In genomic region chr11:44324787-44325525, GRCh38 we compare ENCODE assay signal across 1 cellular context.
TF ChIP-seq lines count a peak whose summit lies in the region.

No MANE protein-coding gene starts in this region.

TF ChIP-seq in K562, 482 proteins besides CTCF, POLR2A, EP300 and RAD21 (continued from another document):
- TF ChIP-seq, protein P1, sequence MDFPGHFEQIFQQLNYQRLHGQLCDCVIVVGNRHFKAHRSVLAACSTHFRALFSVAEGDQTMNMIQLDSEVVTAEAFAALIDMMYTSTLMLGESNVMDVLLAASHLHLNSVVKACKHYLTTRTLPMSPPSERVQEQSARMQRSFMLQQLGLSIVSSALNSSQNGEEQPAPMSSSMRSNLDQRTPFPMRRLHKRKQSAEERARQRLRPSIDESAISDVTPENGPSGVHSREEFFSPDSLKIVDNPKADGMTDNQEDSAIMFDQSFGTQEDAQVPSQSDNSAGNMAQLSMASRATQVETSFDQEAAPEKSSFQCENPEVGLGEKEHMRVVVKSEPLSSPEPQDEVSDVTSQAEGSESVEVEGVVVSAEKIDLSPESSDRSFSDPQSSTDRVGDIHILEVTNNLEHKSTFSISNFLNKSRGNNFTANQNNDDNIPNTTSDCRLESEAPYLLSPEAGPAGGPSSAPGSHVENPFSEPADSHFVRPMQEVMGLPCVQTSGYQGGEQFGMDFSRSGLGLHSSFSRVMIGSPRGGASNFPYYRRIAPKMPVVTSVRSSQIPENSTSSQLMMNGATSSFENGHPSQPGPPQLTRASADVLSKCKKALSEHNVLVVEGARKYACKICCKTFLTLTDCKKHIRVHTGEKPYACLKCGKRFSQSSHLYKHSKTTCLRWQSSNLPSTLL (IDR thresholded peaks at IDR 0.05) = no peak
